In the genomic region with DNA sequence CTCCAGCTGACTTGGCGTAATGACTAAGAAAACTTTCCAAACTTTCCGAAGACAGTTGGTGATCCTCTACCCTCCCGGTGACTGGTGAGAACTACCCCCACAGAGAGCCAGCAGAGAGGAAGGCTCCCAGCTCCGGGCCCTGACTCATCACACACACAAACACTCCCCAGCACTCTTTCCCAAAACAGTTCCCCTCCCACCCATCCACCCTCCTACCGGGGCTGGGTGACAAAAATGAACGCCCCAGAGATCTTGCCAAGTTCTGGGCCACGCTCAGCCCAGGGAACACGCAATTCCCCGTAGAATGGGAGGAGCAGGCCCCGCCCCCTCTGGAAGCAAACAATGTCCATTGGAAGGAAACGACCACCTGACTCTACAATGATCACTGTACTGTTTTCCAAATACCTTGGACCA, we compare ENCODE assay signal across 10 cellular contexts. TPM values are rescaled to one million over a fixed set of nuclear protein-coding genes. Genes with fewer than 3 reads are reported as not detected.
DNase-seq lines count a peak whose midpoint lies in the region; ATAC-seq and TF ChIP-seq lines count a peak whose summit lies in the region.
"Had no signal": no experiment of that assay in that cellular context is flagged by ENCODE, and none has a peak within 500 bp of the region (broad histone marks: within the 10 kb centered on the region; RNA-seq: fewer than 3 reads in every experiment).

No MANE protein-coding gene starts in this region.

- no peak overlapping the region for H3K4me3 Mint-ChIP-seq in T-helper 17 cell
- H3K4me3 Mint-ChIP-seq: activated naive CD4-positive, alpha-beta T cell treated with anti-CD3 and anti-CD28 coated beads, Interleukin-2, amount 50 U/mL, for 24 hours had no signal

- H3K27me3 Mint-ChIP-seq in T-helper 17 cell = peaks cover 34% of the 10 kb centered on the region

- H3K9ac ChIP-seq in rectal smooth muscle tissue (ENCODE audit: low read length) = no peak overlapping the region

- no peaks in the 10 kb centered on the region for H3K36me3 Mint-ChIP-seq in T-helper 17 cell (ENCODE audit: low read depth)
- H3K36me3 Mint-ChIP-seq: activated naive CD4-positive, alpha-beta T cell treated with anti-CD3 and anti-CD28 coated beads, Interleukin-2, amount 50 U/mL, for 24 hours had no signal

- peaks cover 5% of the 10 kb centered on the region for H3K4me1 Mint-ChIP-seq in T-helper 17 cell

- H3K4me1 ChIP-seq in foreskin keratinocyte = peaks cover 14% of the 10 kb centered on the region
- peaks cover 26% of the 10 kb centered on the region for H3K4me1 ChIP-seq in rectal smooth muscle tissue (ENCODE audit: control insufficient read depth, insufficient read depth, low read length)

- DNase-seq in Daoy (ENCODE audit: low read depth) (peak; percentile 86), T-helper 17 cell (no peak), foreskin keratinocyte (no peak), NCI-H1105 treated with DMSO at 0.1 percent for 48 hours (lab: John Stamatoyannopoulos, UW) (no peak), UCSD-AML1 (lab: John Stamatoyannopoulos, UW; ENCODE audit: unreplicated experiment) (no peak)
- DNase-seq in central memory CD4-positive, alpha-beta T cell = no peak
- DNase-seq: GF-D8 had no signal

- ATAC-seq in T-helper 17 cell = no peak
- peak; percentile 88 for ATAC-seq in foreskin keratinocyte
- ATAC-seq in GM19455 (IDR thresholded peaks at IDR 0.05; ENCODE audit: unreplicated experiment) = no peak

- no peak for TF ChIP-seq CTCF in foreskin keratinocyte (conservative IDR thresholded peaks at IDR 0.05)

- H3K36me3 ChIP-seq in rectal smooth muscle tissue (ENCODE audit: control insufficient read depth, insufficient read depth, low read length) = no peaks in the 10 kb centered on the region

- peak overlapping the region; percentile 19 for H3K27ac Mint-ChIP-seq in T-helper 17 cell
- H3K27ac Mint-ChIP-seq: activated naive CD4-positive, alpha-beta T cell treated with anti-CD3 and anti-CD28 coated beads, Interleukin-2, amount 50 U/mL, for 24 hours had no signal

- H3K27me3 ChIP-seq in foreskin keratinocyte (peaks cover 12% of the 10 kb centered on the region), rectal smooth muscle tissue (ENCODE audit: control insufficient read depth, insufficient read depth, low read length) (peaks cover 2% of the 10 kb centered on the region)

- H3K4me3 ChIP-seq in rectal smooth muscle tissue (ENCODE audit: low read length) = peak overlapping the region; percentile 24

- no peaks in the 10 kb centered on the region for H3K9me3 ChIP-seq in T-helper 17 cell (ENCODE audit: control insufficient read depth, low read length, poor library complexity, severe bottlenecking)

- peak overlapping the region; percentile 12 for H3K27ac ChIP-seq in foreskin keratinocyte
- H3K27ac ChIP-seq in rectal smooth muscle tissue (ENCODE audit: low read depth, low read length) = peak overlapping the region; percentile 88

RNA-seq across cellular contexts. Expression of a gene that starts 21.3 kb away (rescaled TPM):
- total RNA-seq in Daoy (2014; rRNA removed; shearing (Covaris generic)) = 53.9 and 61.8 TPM in 2 replicates
- total RNA-seq in T-helper 17 cell (10 to 100 TPM; 12.5 to 37.4 TPM), foreskin keratinocyte (1.9 and 6.3 TPM in 2 replicates)
- 0.85 and 2.7 TPM in 2 replicates for polyA plus RNA-seq in foreskin keratinocyte
